Comparison of ENCODE assay signal across 25 cellular contexts in the genomic region with DNA sequence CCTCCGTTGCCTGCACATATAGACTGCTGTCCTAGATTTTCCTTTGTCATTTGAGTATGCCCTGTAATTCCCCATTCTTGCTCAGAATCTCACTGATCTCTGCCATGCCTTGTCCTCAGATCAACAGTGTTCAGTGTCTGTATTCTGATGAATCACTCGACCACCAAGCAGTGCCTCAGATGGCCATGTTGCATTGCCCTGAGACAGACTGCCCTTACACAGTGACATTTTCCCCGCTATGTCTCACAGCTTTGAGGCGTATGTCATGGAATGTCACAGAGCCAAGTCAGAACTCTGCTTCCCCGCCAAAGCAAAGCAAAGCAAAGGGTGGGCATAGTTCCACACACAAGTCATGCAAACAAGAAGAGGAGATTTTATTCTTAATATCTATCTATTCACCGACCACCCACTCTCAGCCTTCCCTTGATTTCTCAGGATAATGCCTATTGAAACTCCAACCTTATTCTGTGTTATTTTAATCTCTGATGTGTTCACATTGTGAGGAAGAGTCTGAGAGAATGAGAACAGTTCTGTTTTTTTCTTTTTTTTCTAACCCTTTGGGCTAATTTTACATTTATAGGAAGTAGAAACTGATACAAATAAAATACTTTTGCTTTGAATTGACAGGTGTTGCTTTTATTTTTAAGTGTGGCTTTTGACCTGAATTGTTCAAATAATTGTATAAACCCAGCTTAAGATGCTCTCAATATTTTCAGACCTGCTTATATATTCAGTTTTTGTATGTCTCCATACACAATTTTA. TPM values are rescaled to one million over a fixed set of nuclear protein-coding genes. Genes with fewer than 3 reads are reported as not detected.
DNase-seq lines count a peak whose midpoint lies in the region; ATAC-seq and TF ChIP-seq lines count a peak whose summit lies in the region.
"Had no signal": no experiment of that assay in that cellular context is flagged by ENCODE, and none has a peak within 500 bp of the region (broad histone marks: within the 10 kb centered on the region; RNA-seq: fewer than 3 reads in every experiment).

No MANE protein-coding gene starts in this region.

- ATAC-seq in GM18867 (IDR thresholded peaks at IDR 0.05; ENCODE audit: unreplicated experiment), result peak; percentile 45
- no peak for ATAC-seq in GM19463 (IDR thresholded peaks at IDR 0.05; ENCODE audit: unreplicated experiment)
- no peak for ATAC-seq in HG03159 (IDR thresholded peaks at IDR 0.05; ENCODE audit: unreplicated experiment)
- ATAC-seq: activated CD8-positive, alpha-beta T cell treated with anti-CD3 and anti-CD28 coated beads for 36 hours; effector memory CD8-positive, alpha-beta T cell; K562; left colon; naive thymus-derived CD4-positive, alpha-beta T cell had no signal

- no peak overlapping the region for H3K4me3 Mint-ChIP-seq in brain
- H3K4me3 Mint-ChIP-seq: activated CD8-positive, alpha-beta T cell treated with anti-CD3 and anti-CD28 coated beads for 36 hours; CD4-positive, CD25-positive, alpha-beta regulatory T cell; effector memory CD8-positive, alpha-beta T cell; H9; naive thymus-derived CD4-positive, alpha-beta T cell had no signal

- DNase-seq in OCI-LY7 (ENCODE audit: low spot score) (no peak), trophoblast cell (no peak), HCEC 1CT (no peak)
- DNase-seq: activated CD4-positive, CD25-positive, alpha-beta regulatory T cell treated with anti-CD3 and anti-CD28 coated beads, Interleukin-2, amount 50 U/mL, for 72 hours; activated CD8-positive, alpha-beta T cell treated with anti-CD3 and anti-CD28 coated beads for 36 hours; activated effector memory CD4-positive, alpha-beta T cell treated with Interleukin-2 at 50 U/mL for 16 hours; CD4-positive, CD25-positive, alpha-beta regulatory T cell; colonic mucosa; effector memory CD8-positive, alpha-beta T cell; foreskin melanocyte; H9; left colon; mesenchymal stem cell; MG63; naive thymus-derived CD4-positive, alpha-beta T cell; NCI-H2029 treated with DMSO at 0.1 percent for 48 hours; NCI-H226; Right ventricle myocardium superior; small intestine had no signal

- H3K4me1 ChIP-seq in OCI-LY7 (ENCODE audit: insufficient read depth, low read length, poor library complexity, severe bottlenecking) (peaks cover 23% of the 10 kb centered on the region), trophoblast cell (ENCODE audit: control insufficient read depth in 1 of 2, insufficient read depth in 2 of 2, low read length in 2 of 2) (peaks cover 5% of the 10 kb centered on the region in 2 experiments)
- H3K4me1 ChIP-seq: breast epithelium, colonic mucosa had no signal

- peaks cover 10% of the 10 kb centered on the region for H3K79me1 ChIP-seq in trophoblast cell (ENCODE audit: low read length)

- H3K27me3 ChIP-seq in trophoblast cell (ENCODE audit: insufficient read depth, low read length), result no peaks in the 10 kb centered on the region
- H3K27me3 ChIP-seq: breast epithelium, colonic mucosa, MG63 had no signal

- peak overlapping the region; percentile 6 for H2BK120ac ChIP-seq in trophoblast cell (ENCODE audit: insufficient read depth, low read length, poor library complexity)

- no peaks in the 10 kb centered on the region for H3K36me3 Mint-ChIP-seq in brain
- H3K36me3 Mint-ChIP-seq: CD4-positive, CD25-positive, alpha-beta regulatory T cell; naive thymus-derived CD4-positive, alpha-beta T cell had no signal

- H3K4ac ChIP-seq in trophoblast cell (ENCODE audit: low read depth, low read length), result no peak overlapping the region

- CTCF ChIA-PET in OCI-LY7 (lab: Charles Lee; ENCODE audit: unreplicated experiment), result no interaction called here

- H2BK5ac ChIP-seq in trophoblast cell (ENCODE audit: low read depth, low read length, poor library complexity), result no peak overlapping the region

- H3K9me3 ChIP-seq in OCI-LY7 (ENCODE audit: low read length) (no peaks in the 10 kb centered on the region), trophoblast cell (ENCODE audit: insufficient read depth, low read depth, low read length) (no peaks in the 10 kb centered on the region)
- H3K9me3 ChIP-seq: breast epithelium, colonic mucosa, MG63 had no signal

- H3K27me3 Mint-ChIP-seq in brain, result peaks cover 8% of the 10 kb centered on the region

- H3K9me3 Mint-ChIP-seq in brain, result no peaks in the 10 kb centered on the region
- H3K9me3 Mint-ChIP-seq: activated CD8-positive, alpha-beta T cell treated with anti-CD3 and anti-CD28 coated beads for 36 hours; effector memory CD8-positive, alpha-beta T cell; H9; naive thymus-derived CD4-positive, alpha-beta T cell had no signal

- H3K36me3 ChIP-seq in OCI-LY7 (ENCODE audit: insufficient read depth, low read length), result no peaks in the 10 kb centered on the region
- no peaks in the 10 kb centered on the region for H3K36me3 ChIP-seq in trophoblast cell (ENCODE audit: control insufficient read depth in 1 of 2, insufficient read depth in 2 of 2, low read length in 2 of 2)
- H3K36me3 ChIP-seq: breast epithelium, colonic mucosa, MG63 had no signal

- no peak overlapping the region for H4K12ac ChIP-seq in trophoblast cell (ENCODE audit: low read depth, low read length)

- no peak overlapping the region for H4K91ac ChIP-seq in trophoblast cell (ENCODE audit: low read depth, low read length)

- no peak overlapping the region for H3K9ac ChIP-seq in trophoblast cell (ENCODE audit: low read length)

- H4K20me1 ChIP-seq in OCI-LY7 (ENCODE audit: insufficient read depth, low read length), result no peaks in the 10 kb centered on the region

- TF ChIP-seq CTCF in OCI-LY7 (conservative IDR thresholded peaks at IDR 0.05; ENCODE audit: low read length) (no peak), brain (conservative IDR thresholded peaks at IDR 0.05) (no peak)

- H3K23ac ChIP-seq in trophoblast cell (ENCODE audit: low read length), result no peak overlapping the region

- POLR2A ChIA-PET in OCI-LY7 (lab: Charles Lee), result interaction anchor here (1.6 to 4.0 kb wide), 4 partner anchors 9 to 185 kb away, joined by 4 to 22 read pairs (median 6); a partner anchor contains a TSS

- H3K4me2 ChIP-seq in OCI-LY7 (ENCODE audit: low read length) (peak overlapping the region; percentile 33), trophoblast cell (ENCODE audit: low read length) (no peak overlapping the region)

- H3K79me2 ChIP-seq in OCI-LY7 (ENCODE audit: insufficient read depth, low read depth, low read length) (no peaks in the 10 kb centered on the region), trophoblast cell (ENCODE audit: control insufficient read depth, insufficient read depth, low read length, poor library complexity) (no peaks in the 10 kb centered on the region)

- no peak overlapping the region for H3K14ac ChIP-seq in trophoblast cell (ENCODE audit: low read length)

- H3K18ac ChIP-seq in trophoblast cell (ENCODE audit: low read length), result no peak overlapping the region

- H2AFZ ChIP-seq in OCI-LY7 (ENCODE audit: low read length) (peak overlapping the region; percentile 69; the same call in 1 of the 2 replicates), trophoblast cell (ENCODE audit: insufficient read depth, low read length, poor library complexity) (no peak overlapping the region)

- peak overlapping the region in 4 of 5 experiments; percentile 12 to 85 (median 57) for H3K27ac Mint-ChIP-seq in brain
- H3K27ac Mint-ChIP-seq: activated CD8-positive, alpha-beta T cell treated with anti-CD3 and anti-CD28 coated beads for 36 hours; effector memory CD8-positive, alpha-beta T cell; H9; naive thymus-derived CD4-positive, alpha-beta T cell had no signal

- no TSS peak for BruUV-seq in OCI-LY7 (replicated peaks; lab: Mats Ljungman, UMichigan)

- peaks cover 34% of the 10 kb centered on the region for H3K4me1 Mint-ChIP-seq in brain
- H3K4me1 Mint-ChIP-seq: CD4-positive, CD25-positive, alpha-beta regulatory T cell; naive thymus-derived CD4-positive, alpha-beta T cell had no signal

- H3K27ac ChIP-seq in OCI-LY7 (ENCODE audit: low read depth, low read length, poor library complexity, severe bottlenecking) (no peak overlapping the region), trophoblast cell (ENCODE audit: low read depth, low read length) (no peak overlapping the region)
- H3K27ac ChIP-seq: breast epithelium, colonic mucosa had no signal

- intact Hi-C loops in OCI-LY7 (cut with micrococcal nuclease; ENCODE audit: unreplicated experiment), result no loop called here

- no peak overlapping the region for H2AK5ac ChIP-seq in trophoblast cell (ENCODE audit: low read length)

- H3K9me2 ChIP-seq in OCI-LY7 (ENCODE audit: insufficient read depth, low read length), result no peaks in the 10 kb centered on the region

- H3K4me3 ChIP-seq in OCI-LY7 (ENCODE audit: low read depth, low read length, poor library complexity, severe bottlenecking), result no peak overlapping the region
- H3K4me3 ChIP-seq in trophoblast cell (ENCODE audit: low read depth, low read length), result no peak overlapping the region
- H3K4me3 ChIP-seq: breast epithelium, colonic mucosa, K562, MG63 had no signal

- no CpG with 5 or more reads among the region's 6 CpGs for WGBS in trophoblast cell (ENCODE audit: extremely low coverage, insufficient coverage, insufficient read length)

- no peak overlapping the region for H4K8ac ChIP-seq in trophoblast cell (ENCODE audit: low read depth, low read length)

- peak overlapping the region; percentile 19 for H2BK12ac ChIP-seq in trophoblast cell (ENCODE audit: low read length)

RNA-seq across cellular contexts. Expression of a gene that starts 16.9 kb away (rescaled TPM):
- 65.2 and 74.1 TPM in 2 replicates for total RNA-seq in OCI-LY7 (2014; rRNA removed; shearing (Covaris generic))
- total RNA-seq in OCI-LY7 (2022), result 93.6 and 106 TPM in 2 replicates
- polyA plus RNA-seq in brain (ENCODE audit: insufficient read depth, low read depth, low replicate concordance), result 39.4 TPM
- 133 and 140 TPM in 2 replicates for polyA plus RNA-seq in trophoblast cell (2013)
